1 cellular context compared by ENCODE assay signal in genomic region chr10:63630085-63630927, GRCh38.
TF ChIP-seq lines count a peak whose summit lies in the region.

No MANE protein-coding gene starts in this region.

TF ChIP-seq in HCT116, 20 proteins besides CTCF, POLR2A, EP300 and RAD21 (continued from another document):
- TF ChIP-seq, protein P1, sequence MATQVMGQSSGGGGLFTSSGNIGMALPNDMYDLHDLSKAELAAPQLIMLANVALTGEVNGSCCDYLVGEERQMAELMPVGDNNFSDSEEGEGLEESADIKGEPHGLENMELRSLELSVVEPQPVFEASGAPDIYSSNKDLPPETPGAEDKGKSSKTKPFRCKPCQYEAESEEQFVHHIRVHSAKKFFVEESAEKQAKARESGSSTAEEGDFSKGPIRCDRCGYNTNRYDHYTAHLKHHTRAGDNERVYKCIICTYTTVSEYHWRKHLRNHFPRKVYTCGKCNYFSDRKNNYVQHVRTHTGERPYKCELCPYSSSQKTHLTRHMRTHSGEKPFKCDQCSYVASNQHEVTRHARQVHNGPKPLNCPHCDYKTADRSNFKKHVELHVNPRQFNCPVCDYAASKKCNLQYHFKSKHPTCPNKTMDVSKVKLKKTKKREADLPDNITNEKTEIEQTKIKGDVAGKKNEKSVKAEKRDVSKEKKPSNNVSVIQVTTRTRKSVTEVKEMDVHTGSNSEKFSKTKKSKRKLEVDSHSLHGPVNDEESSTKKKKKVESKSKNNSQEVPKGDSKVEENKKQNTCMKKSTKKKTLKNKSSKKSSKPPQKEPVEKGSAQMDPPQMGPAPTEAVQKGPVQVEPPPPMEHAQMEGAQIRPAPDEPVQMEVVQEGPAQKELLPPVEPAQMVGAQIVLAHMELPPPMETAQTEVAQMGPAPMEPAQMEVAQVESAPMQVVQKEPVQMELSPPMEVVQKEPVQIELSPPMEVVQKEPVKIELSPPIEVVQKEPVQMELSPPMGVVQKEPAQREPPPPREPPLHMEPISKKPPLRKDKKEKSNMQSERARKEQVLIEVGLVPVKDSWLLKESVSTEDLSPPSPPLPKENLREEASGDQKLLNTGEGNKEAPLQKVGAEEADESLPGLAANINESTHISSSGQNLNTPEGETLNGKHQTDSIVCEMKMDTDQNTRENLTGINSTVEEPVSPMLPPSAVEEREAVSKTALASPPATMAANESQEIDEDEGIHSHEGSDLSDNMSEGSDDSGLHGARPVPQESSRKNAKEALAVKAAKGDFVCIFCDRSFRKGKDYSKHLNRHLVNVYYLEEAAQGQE (IDR thresholded peaks at IDR 0.05; ENCODE audit: low read depth) = no peak
- TF ChIP-seq POLR2AphosphoS5 (IDR thresholded peaks at IDR 0.05; ENCODE audit: low read depth, low read length) (peak; percentile 41; the same call in 1 of the 2 replicates), SRF (IDR thresholded peaks at IDR 0.05; ENCODE audit: low read depth) (no peak), ZFX (IDR thresholded peaks at IDR 0.05) (no peak), ZNF274 (IDR thresholded peaks at IDR 0.05; ENCODE audit: low read depth, low read length) (no peak), CBX3 (IDR thresholded peaks at IDR 0.05; ENCODE audit: low read depth) (no peak), ELF1 (IDR thresholded peaks at IDR 0.05; ENCODE audit: borderline replicate concordance, low read depth) (no peak), EGR1 (IDR thresholded peaks at IDR 0.05; ENCODE audit: low read depth) (peak; percentile 81), FOSL1 (IDR thresholded peaks at IDR 0.05; ENCODE audit: low read depth) (no peak), SP1 (IDR thresholded peaks at IDR 0.05; ENCODE audit: low read depth) (no peak), YY1 (IDR thresholded peaks at IDR 0.05; ENCODE audit: extremely low read depth, insufficient replicate concordance, low read depth, low read length) (no peak), EZH2phosphoT487 (IDR thresholded peaks at IDR 0.05; ENCODE audit: borderline replicate concordance) (no peak), EZH2 (IDR thresholded peaks at IDR 0.05) (no peak)
